In the genomic region with DNA sequence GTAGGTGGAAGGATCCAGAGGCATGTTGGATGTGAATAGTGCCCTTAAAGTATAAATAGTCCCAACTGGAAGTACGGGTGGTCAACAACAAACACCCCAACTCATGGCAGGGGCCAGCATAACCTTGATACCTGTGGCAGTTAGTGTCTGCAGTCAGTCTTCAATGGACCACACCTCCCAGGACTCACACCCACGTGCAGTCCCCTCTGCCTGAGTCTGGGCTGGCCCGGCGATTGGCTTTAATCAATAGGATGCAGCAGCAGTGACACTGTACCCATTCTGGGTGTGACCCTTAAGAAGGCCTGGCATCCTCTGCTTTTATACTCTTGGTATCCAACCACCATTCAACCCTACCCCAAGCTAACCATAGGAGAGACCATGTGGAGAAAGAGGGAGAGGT, we compare ENCODE assay signal across 1 cellular context.
TF ChIP-seq lines count a peak whose summit lies in the region.

No MANE protein-coding gene starts in this region.

TF ChIP-seq in IMR-90, 13 proteins besides CTCF, POLR2A, EP300 and RAD21 (continued from another document):
- no peak for TF ChIP-seq MXI1 (IDR thresholded peaks at IDR 0.05; ENCODE audit: borderline replicate concordance, low read depth, low read length)
- no peak for TF ChIP-seq MAFK (IDR thresholded peaks at IDR 0.05; ENCODE audit: low read depth, low read length)
- no peak for TF ChIP-seq FOS (IDR thresholded peaks at IDR 0.05; ENCODE audit: low read depth, low read length)
